ENCODE assay signal across 8 cellular contexts in the genomic region with DNA sequence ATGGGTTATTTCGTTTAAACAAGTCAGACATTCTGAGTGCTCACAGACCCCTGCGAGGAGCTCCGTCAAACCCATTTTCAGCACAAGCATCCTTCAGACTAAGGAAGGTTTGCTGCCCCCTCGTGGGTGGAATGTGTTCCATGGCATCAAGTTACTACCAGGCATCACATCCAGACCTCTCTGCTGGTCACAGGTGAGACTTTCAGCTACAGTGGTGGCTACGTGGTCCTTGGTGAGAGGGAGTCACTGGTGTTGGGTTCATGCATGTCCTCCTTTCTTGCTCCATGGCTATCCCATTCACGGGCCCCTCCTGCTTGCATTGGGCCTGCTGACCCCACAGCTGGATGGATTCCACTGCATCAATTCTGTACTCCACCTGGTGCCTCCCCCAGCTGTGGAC. TPM values are rescaled to one million over a fixed set of nuclear protein-coding genes. Genes with fewer than 3 reads are reported as not detected.
A peak's percentile ranks its signal among the peaks of the same experiment; 100 is the strongest.
DNase-seq lines count a peak whose midpoint lies in the region; ATAC-seq lines count a peak whose summit lies in the region.

No MANE protein-coding gene starts in this region.

- no peaks in the 10 kb centered on the region for H3K9me3 ChIP-seq in SJSA1 (replicated peaks)
- H3K9me3 ChIP-seq in aorta (ENCODE audit: control insufficient read depth, low read length) = no peaks in the 10 kb centered on the region

- in situ Hi-C loops in Caki2 (cut with HindIII; ENCODE audit: low pct_unique_long_range_greater_than_20kb, low sequenced_read_pairs) = no loop called here

- WGBS in aorta, 2 donors = 4% methylated on average over 6 of the region's 6 CpGs

- no peaks in the 10 kb centered on the region for H3K36me3 ChIP-seq in SJSA1
- no peaks in the 10 kb centered on the region for H3K36me3 ChIP-seq in aorta (ENCODE audit: control insufficient read depth in 1 of 2, insufficient read depth in 2 of 2, low read length in 1 of 2)

- ATAC-seq in Right ventricle myocardium superior (ENCODE audit: poor library complexity) = peak; percentile 65
- no peak for ATAC-seq in aorta (ENCODE audit: low FRiP score)
- no peak for ATAC-seq in HG02759 (IDR thresholded peaks at IDR 0.05; ENCODE audit: unreplicated experiment)

- peak; percentile 47 for DNase-seq in Caki2 (ENCODE audit: low read depth)
- DNase-seq in HuH-7 (ENCODE audit: low spot score) = peak; percentile 74
- DNase-seq in SJSA1 (ENCODE audit: low read depth in 1 of 2, low spot score in 2 of 2) = peak; percentile 30 to 73
- peak; percentile 26 to 54 (median 48) for DNase-seq in activated naive CD4-positive, alpha-beta T cell (lab: John Stamatoyannopoulos, UW)
- DNase-seq in Right ventricle myocardium superior = peak; percentile 85
- peak; percentile 30 for DNase-seq in pulmonary artery endothelial cell (ENCODE audit: low read depth, low spot score)
- peak; percentile 83 to 87 for DNase-seq in aorta

- H3K27ac ChIP-seq in SJSA1 = no peak overlapping the region
- no peak overlapping the region for H3K27ac ChIP-seq in aorta (ENCODE audit: low read depth in 1 of 2, low read length in 2 of 2)

- H3K27me3 ChIP-seq in SJSA1 (replicated peaks) = peaks cover 13% of the 10 kb centered on the region
- peaks cover 0 to 2% of the 10 kb centered on the region in 2 donors for H3K27me3 ChIP-seq in aorta (ENCODE audit: control insufficient read depth in 1 of 2, insufficient read depth in 2 of 2, low read length in 1 of 2)

- H3K4me3 ChIP-seq in SJSA1 = no peak overlapping the region
- H3K4me3 ChIP-seq in aorta (ENCODE audit: low read length in 2 of 2) = no peak overlapping the region

- H3K4me1 ChIP-seq in SJSA1 (replicated peaks) (no peaks in the 10 kb centered on the region), aorta (ENCODE audit: control insufficient read depth in 1 of 2, insufficient read depth in 2 of 2, low read length in 2 of 2) (no peaks in the 10 kb centered on the region)

- intact Hi-C loops in Right ventricle myocardium superior (cut with DNase I) = no loop called here
- intact Hi-C loops in aorta (cut with DNase I) = no loop called here

RNA-seq across cellular contexts. Expression of a gene that starts 9.1 kb away (rescaled TPM):
- total RNA-seq in Caki2 (2014; rRNA removed; shearing (Covaris generic); ENCODE audit: low replicate concordance) = not detected in 2 replicates
- not detected in 2 replicates for total RNA-seq in SJSA1 (2014; rRNA removed; shearing (Covaris generic))
- total RNA-seq in Right ventricle myocardium superior (7.7 TPM), pulmonary artery endothelial cell (not detected in 2 replicates), aorta (10 to 100 TPM; 15.0 to 48.7 TPM)
- polyA plus RNA-seq in aorta = 1 to 10 TPM; 2.7 to 8.4 TPM

RNA-seq across cellular contexts. Expression of a gene that starts 14.8 kb away (rescaled TPM):
- not detected in 2 replicates for total RNA-seq in Caki2 (2014; rRNA removed; shearing (Covaris generic); ENCODE audit: low replicate concordance)
- not detected in 2 replicates for total RNA-seq in SJSA1 (2014; rRNA removed; shearing (Covaris generic))
- total RNA-seq in Right ventricle myocardium superior (1.8 TPM), pulmonary artery endothelial cell (not detected in 2 replicates), aorta (10 to 100 TPM; 10.2 to 22.7 TPM)
- polyA plus RNA-seq in aorta = 1 to 10 TPM in 1 of 2 donors, under 1 TPM in 1; 0.38 to 2.0 TPM

RNA-seq across cellular contexts. Expression of a gene that starts 23.5 kb away (rescaled TPM):
- not detected in 2 replicates for total RNA-seq in Caki2 (2014; rRNA removed; shearing (Covaris generic); ENCODE audit: low replicate concordance)
- total RNA-seq in SJSA1 (2014; rRNA removed; shearing (Covaris generic)) = not detected in 2 replicates
- total RNA-seq in Right ventricle myocardium superior (1.8 TPM), pulmonary artery endothelial cell (not detected in 2 replicates), aorta (10 to 100 TPM; 13.3 to 14.8 TPM)
- 1 to 10 TPM in 1 of 2 donors, under 1 TPM in 1; 0.43 to 4.8 TPM for polyA plus RNA-seq in aorta

RNA-seq across cellular contexts. Expression of a gene that starts 43.3 kb away (rescaled TPM):
- not detected in 2 replicates for total RNA-seq in Caki2 (2014; rRNA removed; shearing (Covaris generic); ENCODE audit: low replicate concordance)
- not detected in 2 replicates for total RNA-seq in SJSA1 (2014; rRNA removed; shearing (Covaris generic))
- 3.6 TPM for total RNA-seq in Right ventricle myocardium superior
- not detected in 2 replicates for total RNA-seq in pulmonary artery endothelial cell
- 10 to 100 TPM; 18.8 to 26.7 TPM for total RNA-seq in aorta
- 1 to 10 TPM in 1 of 2 donors, under 1 TPM in 1; 0.61 to 1.9 TPM for polyA plus RNA-seq in aorta

RNA-seq across cellular contexts. Expression of a gene that starts 46.8 kb away (rescaled TPM):
- total RNA-seq in Caki2 (2014; rRNA removed; shearing (Covaris generic); ENCODE audit: low replicate concordance) = not detected in 2 replicates
- not detected in 2 replicates for total RNA-seq in SJSA1 (2014; rRNA removed; shearing (Covaris generic))
- 1.3 TPM for total RNA-seq in Right ventricle myocardium superior
- total RNA-seq in pulmonary artery endothelial cell = not detected in 2 replicates
- total RNA-seq in aorta = 10 to 100 TPM in 1 of 2 donors, 1 to 10 TPM in 1; 5.5 to 10.8 TPM
- polyA plus RNA-seq in aorta = 1 to 10 TPM; 1.7 to 3.5 TPM

Comparison
In these comparisons a context has a peak if more than half of its experiments do, and no peak if none do; other contexts are left out.
1. DNase-seq: peak in every context shown above with its lines; median percentile 85 in Right ventricle myocardium superior; 85 in aorta; 74 in HuH-7; 52 in SJSA1; 48 in activated naive CD4-positive, alpha-beta T cell; 47 in Caki2; 30 in pulmonary artery endothelial cell.